Comparison of ENCODE assay signal across 8 cellular contexts in genomic region chr17:32007463-32008298, GRCh38. TPM values are rescaled to one million over a fixed set of nuclear protein-coding genes. Genes with fewer than 3 reads are reported as not detected.
DNase-seq lines count a peak whose midpoint lies in the region; ATAC-seq and TF ChIP-seq lines count a peak whose summit lies in the region.

No MANE protein-coding gene starts in this region.

- H3K4me1 ChIP-seq in OCI-LY3 (ENCODE audit: low read length) = peaks cover 11% of the 10 kb centered on the region

- peaks cover 1% of the 10 kb centered on the region for H3K27me3 Mint-ChIP-seq in glutamatergic neuron (ENCODE audit: unreplicated experiment)

- H3K4me3 ChIP-seq in AG04449 (ENCODE audit: low read depth, low read length) (peak overlapping the region; percentile 68), OCI-LY3 (ENCODE audit: low read length) (peak overlapping the region; percentile 85)

- no peaks in the 10 kb centered on the region for H3K36me3 ChIP-seq in OCI-LY3 (replicated peaks; ENCODE audit: low read depth, low read length)

- peak overlapping the region; percentile 13; the same call in 1 of the 2 replicates for H2AFZ ChIP-seq in OCI-LY3 (ENCODE audit: low read depth, low read length)

- DNase-seq in AG04449 (ENCODE audit: low read depth, low spot score) (no peak), glutamatergic neuron (peak; percentile 47), omental fat pad (ENCODE audit: low spot score) (no peak), ureter (ENCODE audit: low spot score) (peak; percentile 51)
- DNase-seq in activated naive CD4-positive, alpha-beta T cell treated with anti-CD3 and anti-CD28 coated beads, Interleukin-2, amount 50 U/mL, for 16 hours = peak; percentile 44

- peak overlapping the region; percentile 86 for H3K4me2 ChIP-seq in OCI-LY3 (ENCODE audit: low read length)

- ATAC-seq in GM18868 (IDR thresholded peaks at IDR 0.05; ENCODE audit: unreplicated experiment) = peak; percentile 37
- ATAC-seq in HG03108 (IDR thresholded peaks at IDR 0.05; ENCODE audit: unreplicated experiment) = peak; percentile 28
- peak; percentile 64 for ATAC-seq in omental fat pad (ENCODE audit: low FRiP score)

- H3K9ac ChIP-seq in OCI-LY3 (ENCODE audit: low read length) = peak overlapping the region; percentile 61

- no peaks in the 10 kb centered on the region for H3K36me3 Mint-ChIP-seq in glutamatergic neuron (ENCODE audit: unreplicated experiment)

- H3K27me3 ChIP-seq in OCI-LY3 (ENCODE audit: low read depth, low read length) = no peaks in the 10 kb centered on the region

- no peaks in the 10 kb centered on the region for H3K9me3 ChIP-seq in OCI-LY3 (ENCODE audit: insufficient read depth, low read length)

- peak overlapping the region; percentile 89 for H3K4me3 Mint-ChIP-seq in glutamatergic neuron (ENCODE audit: unreplicated experiment)

- POLR2A ChIA-PET in AG04449 (lab: Yijun Ruan, JAX) = no interaction called here

- H3K4me1 Mint-ChIP-seq in glutamatergic neuron (ENCODE audit: low read depth, unreplicated experiment) = peaks cover 2% of the 10 kb centered on the region

- no peaks in the 10 kb centered on the region for H4K20me1 ChIP-seq in OCI-LY3 (ENCODE audit: insufficient read depth, low read length)

- peaks cover 12% of the 10 kb centered on the region for H3K79me2 ChIP-seq in OCI-LY3 (ENCODE audit: low read length)

- peak overlapping the region; percentile 69 for H3K27ac Mint-ChIP-seq in glutamatergic neuron (ENCODE audit: unreplicated experiment)

- CTCF ChIA-PET in AG04449 (lab: Yijun Ruan, JAX) = interaction anchor here (0.7 to 4.6 kb wide), 21 partner anchors 9 to 571 kb away, joined by 3 to 102 read pairs (median 5); partner anchors contain the start of gene RHOT1

- TF ChIP-seq CTCF in AG04449 (IDR thresholded peaks at IDR 0.05; ENCODE audit: insufficient read depth, low read length, missing control alignments) (no peak), OCI-LY3 (IDR thresholded peaks at IDR 0.05; ENCODE audit: low read depth, low read length) (no peak), glutamatergic neuron (IDR thresholded peaks at IDR 0.05; ENCODE audit: partially characterized antibody, unreplicated experiment) (peak; percentile 61), omental fat pad (IDR thresholded peaks at IDR 0.05) (no peak)

- no peaks in the 10 kb centered on the region for H3K9me3 Mint-ChIP-seq in glutamatergic neuron (ENCODE audit: unreplicated experiment)

- no peak overlapping the region for H3K27ac ChIP-seq in OCI-LY3 (ENCODE audit: low read length)

RNA-seq across cellular contexts. Expression of gene LRRC37B, which starts 0.5 kb away (rescaled TPM):
- 23.4 TPM for total RNA-seq in glutamatergic neuron (ENCODE audit: unreplicated experiment)
- 10 to 100 TPM in 3 of 4 donors, 1 to 10 TPM in 1; 7.6 to 29.3 (median 14.7) TPM for total RNA-seq in omental fat pad
- total RNA-seq in ureter = 21.7 TPM

Comparison
In these comparisons a context has a peak if more than half of its experiments do, and no peak if none do; other contexts are left out.
1. DNase-seq: peak in activated naive CD4-positive, alpha-beta T cell treated with anti-CD3 and anti-CD28 coated beads, Interleukin-2, amount 50 U/mL, for 16 hours (single experiment), glutamatergic neuron (single experiment) and ureter (single experiment); none in AG04449 (single experiment) and omental fat pad (single experiment).
2. Peak in every context shown above with its lines, with median percentiles within 50 percentile points of each other: ATAC-seq.